1 cellular context compared by ENCODE assay signal in genomic region chr5:120463991-120464626, GRCh38.
TF ChIP-seq lines count a peak whose summit lies in the region.

TSS of gene PRR16 (plus strand) at chr5:120464300.

TF ChIP-seq in HepG2, 621 proteins besides CTCF, POLR2A, EP300 and RAD21 (continued from another document and continues in another):
- TF ChIP-seq, protein P1, sequence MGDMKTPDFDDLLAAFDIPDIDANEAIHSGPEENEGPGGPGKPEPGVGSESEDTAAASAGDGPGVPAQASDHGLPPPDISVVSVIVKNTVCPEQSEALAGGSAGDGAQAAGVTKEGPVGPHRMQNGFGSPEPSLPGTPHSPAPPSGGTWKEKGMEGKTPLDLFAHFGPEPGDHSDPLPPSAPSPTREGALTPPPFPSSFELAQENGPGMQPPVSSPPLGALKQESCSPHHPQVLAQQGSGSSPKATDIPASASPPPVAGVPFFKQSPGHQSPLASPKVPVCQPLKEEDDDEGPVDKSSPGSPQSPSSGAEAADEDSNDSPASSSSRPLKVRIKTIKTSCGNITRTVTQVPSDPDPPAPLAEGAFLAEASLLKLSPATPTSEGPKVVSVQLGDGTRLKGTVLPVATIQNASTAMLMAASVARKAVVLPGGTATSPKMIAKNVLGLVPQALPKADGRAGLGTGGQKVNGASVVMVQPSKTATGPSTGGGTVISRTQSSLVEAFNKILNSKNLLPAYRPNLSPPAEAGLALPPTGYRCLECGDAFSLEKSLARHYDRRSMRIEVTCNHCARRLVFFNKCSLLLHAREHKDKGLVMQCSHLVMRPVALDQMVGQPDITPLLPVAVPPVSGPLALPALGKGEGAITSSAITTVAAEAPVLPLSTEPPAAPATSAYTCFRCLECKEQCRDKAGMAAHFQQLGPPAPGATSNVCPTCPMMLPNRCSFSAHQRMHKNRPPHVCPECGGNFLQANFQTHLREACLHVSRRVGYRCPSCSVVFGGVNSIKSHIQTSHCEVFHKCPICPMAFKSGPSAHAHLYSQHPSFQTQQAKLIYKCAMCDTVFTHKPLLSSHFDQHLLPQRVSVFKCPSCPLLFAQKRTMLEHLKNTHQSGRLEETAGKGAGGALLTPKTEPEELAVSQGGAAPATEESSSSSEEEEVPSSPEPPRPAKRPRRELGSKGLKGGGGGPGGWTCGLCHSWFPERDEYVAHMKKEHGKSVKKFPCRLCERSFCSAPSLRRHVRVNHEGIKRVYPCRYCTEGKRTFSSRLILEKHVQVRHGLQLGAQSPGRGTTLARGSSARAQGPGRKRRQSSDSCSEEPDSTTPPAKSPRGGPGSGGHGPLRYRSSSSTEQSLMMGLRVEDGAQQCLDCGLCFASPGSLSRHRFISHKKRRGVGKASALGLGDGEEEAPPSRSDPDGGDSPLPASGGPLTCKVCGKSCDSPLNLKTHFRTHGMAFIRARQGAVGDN (CRISPR knock-in tag; IDR thresholded peaks at IDR 0.05): peak; percentile 56
- TF ChIP-seq U2AF2 (IDR thresholded peaks at IDR 0.05; ENCODE audit: low read depth, low read length): no peak
- TF ChIP-seq ATF7-NPFF (CRISPR knock-in tag; IDR thresholded peaks at IDR 0.05; ENCODE audit: low read depth): peak; percentile 65; the same call in 1 of the 2 replicates
- no peak for TF ChIP-seq SMARCC2 (IDR thresholded peaks at IDR 0.05)
- TF ChIP-seq HIVEP1 (CRISPR knock-in tag; IDR thresholded peaks at IDR 0.05): no peak
- TF ChIP-seq KDM4B (CRISPR knock-in tag; IDR thresholded peaks at IDR 0.05): no peak
- TF ChIP-seq GABPB1 (CRISPR knock-in tag; IDR thresholded peaks at IDR 0.05): 0 out of 2 replicates have a peak, but pooled peaks have one; percentile 31
- 0 out of 2 replicates have a peak, but pooled peaks have one; percentile 38 for TF ChIP-seq CREB3 (CRISPR knock-in tag; IDR thresholded peaks at IDR 0.05)
- TF ChIP-seq, protein P2, sequence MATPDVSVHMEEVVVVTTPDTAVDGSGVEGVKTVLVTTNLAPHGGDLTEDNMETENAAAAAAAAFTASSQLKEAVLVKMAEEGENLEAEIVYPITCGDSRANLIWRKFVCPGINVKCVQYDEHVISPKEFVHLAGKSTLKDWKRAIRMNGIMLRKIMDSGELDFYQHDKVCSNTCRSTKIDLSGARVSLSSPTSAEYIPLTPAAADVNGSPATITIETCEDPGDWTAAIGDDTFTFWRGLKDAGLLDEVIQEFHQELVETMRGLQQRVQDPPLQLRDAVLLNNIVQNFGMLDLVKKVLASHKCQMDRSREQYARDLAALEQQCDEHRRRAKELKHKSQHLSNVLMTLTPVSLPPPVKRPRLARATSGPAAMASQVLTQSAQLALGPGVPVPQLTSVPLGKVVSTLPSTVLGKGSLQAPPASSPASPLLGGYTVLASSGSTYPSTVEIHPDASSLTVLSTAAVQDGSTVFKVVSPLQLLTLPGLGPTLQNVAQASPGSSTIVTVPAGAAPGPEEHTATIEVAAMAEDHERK (CRISPR knock-in tag; IDR thresholded peaks at IDR 0.05; ENCODE audit: low read depth): no peak
- peak; percentile 21 for TF ChIP-seq ZNF883 (CRISPR knock-in tag; IDR thresholded peaks at IDR 0.05; ENCODE audit: not compliant biosample characterization)
- TF ChIP-seq HOXA5 (CRISPR knock-in tag; IDR thresholded peaks at IDR 0.05): no peak
- no peak for TF ChIP-seq ZNF367 (CRISPR knock-in tag; IDR thresholded peaks at IDR 0.05; ENCODE audit: borderline replicate concordance)
- TF ChIP-seq, protein P3, sequence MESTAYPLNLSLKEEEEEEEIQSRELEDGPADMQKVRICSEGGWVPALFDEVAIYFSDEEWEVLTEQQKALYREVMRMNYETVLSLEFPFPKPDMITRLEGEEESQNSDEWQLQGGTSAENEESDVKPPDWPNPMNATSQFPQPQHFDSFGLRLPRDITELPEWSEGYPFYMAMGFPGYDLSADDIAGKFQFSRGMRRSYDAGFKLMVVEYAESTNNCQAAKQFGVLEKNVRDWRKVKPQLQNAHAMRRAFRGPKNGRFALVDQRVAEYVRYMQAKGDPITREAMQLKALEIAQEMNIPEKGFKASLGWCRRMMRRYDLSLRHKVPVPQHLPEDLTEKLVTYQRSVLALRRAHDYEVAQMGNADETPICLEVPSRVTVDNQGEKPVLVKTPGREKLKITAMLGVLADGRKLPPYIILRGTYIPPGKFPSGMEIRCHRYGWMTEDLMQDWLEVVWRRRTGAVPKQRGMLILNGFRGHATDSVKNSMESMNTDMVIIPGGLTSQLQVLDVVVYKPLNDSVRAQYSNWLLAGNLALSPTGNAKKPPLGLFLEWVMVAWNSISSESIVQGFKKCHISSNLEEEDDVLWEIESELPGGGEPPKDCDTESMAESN (CRISPR knock-in tag; conservative IDR thresholded peaks at IDR 0.05): 0 out of 2 replicates have a peak, but pooled peaks have one; percentile 46
- TF ChIP-seq SRSF4 (IDR thresholded peaks at IDR 0.05; ENCODE audit: low read depth, low read length, poor library complexity, severe bottlenecking): no peak
- no peak for TF ChIP-seq PCBP2 (optimal IDR thresholded peaks at IDR 0.05; ENCODE audit: low read depth, low read length, poor library complexity, severe bottlenecking)
- 0 out of 2 replicates have a peak, but pooled peaks have one; percentile 15 for TF ChIP-seq HOXA3 (CRISPR knock-in tag; IDR thresholded peaks at IDR 0.05)
- TF ChIP-seq CBFB (CRISPR knock-in tag; IDR thresholded peaks at IDR 0.05): no peak
- TF ChIP-seq RBAK (CRISPR knock-in tag; IDR thresholded peaks at IDR 0.05): no peak
- TF ChIP-seq, protein P4, sequence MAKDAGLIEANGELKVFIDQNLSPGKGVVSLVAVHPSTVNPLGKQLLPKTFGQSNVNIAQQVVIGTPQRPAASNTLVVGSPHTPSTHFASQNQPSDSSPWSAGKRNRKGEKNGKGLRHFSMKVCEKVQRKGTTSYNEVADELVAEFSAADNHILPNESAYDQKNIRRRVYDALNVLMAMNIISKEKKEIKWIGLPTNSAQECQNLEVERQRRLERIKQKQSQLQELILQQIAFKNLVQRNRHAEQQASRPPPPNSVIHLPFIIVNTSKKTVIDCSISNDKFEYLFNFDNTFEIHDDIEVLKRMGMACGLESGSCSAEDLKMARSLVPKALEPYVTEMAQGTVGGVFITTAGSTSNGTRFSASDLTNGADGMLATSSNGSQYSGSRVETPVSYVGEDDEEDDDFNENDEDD (CRISPR knock-in tag; IDR thresholded peaks at IDR 0.05; ENCODE audit: borderline replicate concordance): peak; percentile 78; the same call in 1 of the 2 replicates
- TF ChIP-seq ZSCAN29 (CRISPR knock-in tag; conservative IDR thresholded peaks at IDR 0.05): no peak
- no peak for TF ChIP-seq ZNF484 (CRISPR knock-in tag; IDR thresholded peaks at IDR 0.05; ENCODE audit: borderline replicate concordance, low read depth)
- 0 out of 2 replicates have a peak, but pooled peaks have one; percentile 15 for TF ChIP-seq ZNF263 (CRISPR knock-in tag; IDR thresholded peaks at IDR 0.05)
- TF ChIP-seq SALL2 (CRISPR knock-in tag; IDR thresholded peaks at IDR 0.05): no peak
- TF ChIP-seq ZNF766 (CRISPR knock-in tag; IDR thresholded peaks at IDR 0.05; ENCODE audit: borderline replicate concordance): 0 out of 2 replicates have a peak, but pooled peaks have one; percentile 33
- no peak for TF ChIP-seq ZNF773 (CRISPR knock-in tag; IDR thresholded peaks at IDR 0.05; ENCODE audit: borderline replicate concordance)
- no peak for TF ChIP-seq ARID3A (IDR thresholded peaks at IDR 0.05; ENCODE audit: low read depth, low read length)
- TF ChIP-seq NONO (IDR thresholded peaks at IDR 0.05): no peak
- no peak for TF ChIP-seq NONO (CRISPR knock-in tag; conservative IDR thresholded peaks at IDR 0.05)
- TF ChIP-seq SP4 (CRISPR knock-in tag; IDR thresholded peaks at IDR 0.05): peak; percentile 29; the same call in 1 of the 2 replicates
- TF ChIP-seq XRCC5 (optimal IDR thresholded peaks at IDR 0.05; ENCODE audit: low read length): peak; percentile 23
- TF ChIP-seq TMF1 (CRISPR knock-in tag; IDR thresholded peaks at IDR 0.05; ENCODE audit: low read depth): no peak
- no peak for TF ChIP-seq ZNF343 (CRISPR knock-in tag; IDR thresholded peaks at IDR 0.05)
- TF ChIP-seq, protein P5, sequence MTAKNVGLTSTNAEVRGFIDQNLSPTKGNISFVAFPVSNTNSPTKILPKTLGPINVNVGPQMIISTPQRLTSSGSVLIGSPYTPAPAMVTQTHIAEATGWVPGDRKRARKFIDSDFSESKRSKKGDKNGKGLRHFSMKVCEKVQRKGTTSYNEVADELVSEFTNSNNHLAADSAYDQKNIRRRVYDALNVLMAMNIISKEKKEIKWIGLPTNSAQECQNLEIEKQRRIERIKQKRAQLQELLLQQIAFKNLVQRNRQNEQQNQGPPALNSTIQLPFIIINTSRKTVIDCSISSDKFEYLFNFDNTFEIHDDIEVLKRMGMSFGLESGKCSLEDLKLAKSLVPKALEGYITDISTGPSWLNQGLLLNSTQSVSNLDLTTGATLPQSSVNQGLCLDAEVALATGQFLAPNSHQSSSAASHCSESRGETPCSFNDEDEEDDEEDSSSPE (CRISPR knock-in tag; IDR thresholded peaks at IDR 0.05): peak; percentile 52; the same call in 1 of the 2 replicates
- no peak for TF ChIP-seq DBP (CRISPR knock-in tag; IDR thresholded peaks at IDR 0.05; ENCODE audit: not compliant biosample characterization)
- no peak for TF ChIP-seq SP2 (CRISPR knock-in tag; IDR thresholded peaks at IDR 0.05)
- no peak for TF ChIP-seq BATF2 (CRISPR knock-in tag; IDR thresholded peaks at IDR 0.05)
- no peak for TF ChIP-seq ZKSCAN5 (CRISPR knock-in tag; IDR thresholded peaks at IDR 0.05)
- no peak for TF ChIP-seq ZNF746 (CRISPR knock-in tag; IDR thresholded peaks at IDR 0.05)
- no peak for TF ChIP-seq KLF13 (CRISPR knock-in tag; IDR thresholded peaks at IDR 0.05)
- TF ChIP-seq BORCS8-MEF2B (CRISPR knock-in tag; IDR thresholded peaks at IDR 0.05): 0 out of 2 replicates have a peak, but pooled peaks have one; percentile 36
- no peak for TF ChIP-seq ATF6 (CRISPR knock-in tag; conservative IDR thresholded peaks at IDR 0.05)
- no peak for TF ChIP-seq ELF1 (CRISPR knock-in tag; IDR thresholded peaks at IDR 0.05)
- no peak for TF ChIP-seq ZC3H13 (CRISPR knock-in tag; IDR thresholded peaks at IDR 0.05)
- no peak for TF ChIP-seq SMYD3 (CRISPR knock-in tag; IDR thresholded peaks at IDR 0.05)
- no peak for TF ChIP-seq ZNF781 (CRISPR knock-in tag; IDR thresholded peaks at IDR 0.05; ENCODE audit: borderline replicate concordance, not compliant biosample characterization)
- TF ChIP-seq FOSL2 (CRISPR knock-in tag; IDR thresholded peaks at IDR 0.05): no peak
- no peak for TF ChIP-seq E2F5 (CRISPR knock-in tag; conservative IDR thresholded peaks at IDR 0.05)
- no peak for TF ChIP-seq ZNF850 (CRISPR knock-in tag; conservative IDR thresholded peaks at IDR 0.05)
- 0 out of 2 replicates have a peak, but pooled peaks have one; percentile 40 for TF ChIP-seq MYPOP (CRISPR knock-in tag; IDR thresholded peaks at IDR 0.05)
